18 cellular contexts compared by ENCODE assay signal in genomic region chr13:97192166-97192565, GRCh38. TPM values are rescaled to one million over a fixed set of nuclear protein-coding genes. Genes with fewer than 3 reads are reported as not detected.
A peak's percentile ranks its signal among the peaks of the same experiment; 100 is the strongest.
DNase-seq lines count a peak whose midpoint lies in the region; TF ChIP-seq lines count a peak whose summit lies in the region.
"Had no signal": no experiment of that assay in that cellular context is flagged by ENCODE, and none has a peak within 500 bp of the region (broad histone marks: within the 10 kb centered on the region; RNA-seq: fewer than 3 reads in every experiment).

No MANE protein-coding gene starts in this region.

- peak; percentile 20 for DNase-seq in NCI-H146 (lab: John Stamatoyannopoulos, UW)
- DNase-seq in SK-N-DZ (ENCODE audit: low spot score), result peak; percentile 27
- no peak for DNase-seq in NCI-H748 (lab: John Stamatoyannopoulos, UW; ENCODE audit: unreplicated experiment)
- DNase-seq in HuH-7 (ENCODE audit: low spot score), result no peak
- DNase-seq in SHP77 (lab: John Stamatoyannopoulos, UW), result no peak
- DNase-seq: AML-193; EL; NCI-H1105; NCI-H1694; NCI-H446; NCI-H774; NK-92 treated with Interleukin-12 subunit alpha and Interleukin-12 subunit beta, amount 100 ng/mL, for 24 hours had no signal

- H3K4me2 ChIP-seq in BLaER1, result peak overlapping the region; percentile 58
- H3K4me2 ChIP-seq in parathyroid adenoma (ENCODE audit: low read length), result peak overlapping the region; percentile 9
- H3K4me2 ChIP-seq: GM23338 had no signal

- peak overlapping the region; percentile 29; the same call in 1 of the 2 replicates for H3K27ac ChIP-seq in BLaER1
- no peak overlapping the region for H3K27ac ChIP-seq in parathyroid adenoma
- H3K27ac ChIP-seq: HL-60, SJSA1 had no signal

- H3K4me3 ChIP-seq in BLaER1, result no peak overlapping the region
- no peak overlapping the region for H3K4me3 ChIP-seq in parathyroid adenoma (ENCODE audit: low read depth, low read length)
- H3K4me3 ChIP-seq: GM23338, HAP-1, SJSA1 had no signal

- no peaks in the 10 kb centered on the region for H3K36me3 ChIP-seq in BLaER1
- no peaks in the 10 kb centered on the region for H3K36me3 ChIP-seq in parathyroid adenoma (ENCODE audit: control insufficient read depth, insufficient read depth, low read length)
- H3K36me3 ChIP-seq: HAP-1, SJSA1 had no signal

- H3K4me1 ChIP-seq in BLaER1 (peaks cover 29% of the 10 kb centered on the region), parathyroid adenoma (peaks cover 5% of the 10 kb centered on the region)

- H3K9ac ChIP-seq in BLaER1 (no peak overlapping the region), parathyroid adenoma (no peak overlapping the region)

- H3K9me3 ChIP-seq in BLaER1 (no peaks in the 10 kb centered on the region), parathyroid adenoma (ENCODE audit: control insufficient read depth, low read length) (no peaks in the 10 kb centered on the region)
- H3K9me3 ChIP-seq: HAP-1, SJSA1 had no signal

- TF ChIP-seq CTCF in parathyroid adenoma (IDR thresholded peaks at IDR 0.05), result no peak

- no peaks in the 10 kb centered on the region for H4K20me1 ChIP-seq in BLaER1

- H3K79me2 ChIP-seq in parathyroid adenoma, result no peaks in the 10 kb centered on the region

- H2AFZ ChIP-seq in parathyroid adenoma, result no peak overlapping the region
- H2AFZ ChIP-seq: GM23338 had no signal

- H3K27me3 ChIP-seq in BLaER1, result no peaks in the 10 kb centered on the region
- no peaks in the 10 kb centered on the region for H3K27me3 ChIP-seq in parathyroid adenoma (ENCODE audit: control insufficient read depth, insufficient read depth, low read length)
- H3K27me3 ChIP-seq: SJSA1 had no signal

RNA-seq across cellular contexts. Expression of gene MBNL2, which starts 30.0 kb away (rescaled TPM):
- 18.6 and 21.7 TPM in 2 replicates for polyA plus RNA-seq in SK-N-DZ (2014; cell fraction: cytosol; rRNA removed)
- polyA plus RNA-seq in SK-N-DZ (2014; cell fraction: nucleus; rRNA removed), result 28.6 and 35.0 TPM in 2 replicates

Comparison
In these comparisons a context has a peak if more than half of its experiments do, and no peak if none do; other contexts are left out.
1. DNase-seq: peak in NCI-H146 (single experiment) and SK-N-DZ (single experiment); none in NCI-H748 (single experiment), HuH-7 (single experiment) and SHP77 (0 of 2).